14 cellular contexts compared by ENCODE assay signal in the genomic region with DNA sequence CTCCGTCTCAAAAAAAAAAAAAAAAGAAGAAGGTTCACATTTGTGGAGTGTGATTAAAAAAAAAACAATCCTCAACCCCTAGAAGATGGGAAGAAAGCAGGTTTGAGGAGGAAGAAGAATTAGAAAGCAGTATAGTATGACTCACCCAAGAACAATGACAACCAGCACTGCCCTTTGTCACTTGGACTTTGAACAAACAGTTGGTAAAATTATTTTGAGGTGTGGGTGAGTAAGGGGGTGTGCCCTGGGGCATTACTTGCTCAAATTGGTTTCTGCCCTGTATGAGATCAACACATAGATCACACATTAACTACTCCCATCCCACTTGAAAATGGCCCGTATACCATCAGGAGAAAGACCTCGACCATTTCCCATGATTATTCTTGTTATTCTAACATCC. TPM values are rescaled to one million over a fixed set of nuclear protein-coding genes. Genes with fewer than 3 reads are reported as not detected.
DNase-seq lines count a peak whose midpoint lies in the region; ATAC-seq and TF ChIP-seq lines count a peak whose summit lies in the region.
"Had no signal": no experiment of that assay in that cellular context is flagged by ENCODE, and none has a peak within 500 bp of the region (broad histone marks: within the 10 kb centered on the region; RNA-seq: fewer than 3 reads in every experiment).

No MANE protein-coding gene starts in this region.

- ATAC-seq in HG03571 (IDR thresholded peaks at IDR 0.05; ENCODE audit: unreplicated experiment) (no peak), HG03139 (IDR thresholded peaks at IDR 0.05; ENCODE audit: unreplicated experiment) (no peak)
- no peak for ATAC-seq in CD8-positive, alpha-beta T cell
- ATAC-seq: activated T-helper 17 cell treated with anti-CD3 and anti-CD28 coated beads, Interleukin-2, amount 50 U/mL, for 72 hours had no signal

- peak overlapping the region; percentile 22; the same call in 1 of the 2 replicates for H3K4me2 ChIP-seq in OCI-LY3 (ENCODE audit: low read length)

- no peak overlapping the region for H3K27ac ChIP-seq in OCI-LY3 (ENCODE audit: low read length)
- H3K27ac ChIP-seq in CD8-positive, alpha-beta T cell (ENCODE audit: low read depth, low read length), result no peak overlapping the region
- H3K27ac ChIP-seq: SJCRH30 had no signal

- H3K4me1 ChIP-seq in OCI-LY3 (ENCODE audit: low read length), result peaks cover 8% of the 10 kb centered on the region
- H3K4me1 ChIP-seq in CD8-positive, alpha-beta T cell (ENCODE audit: insufficient read depth, low read length), result no peaks in the 10 kb centered on the region

- no peak for TF ChIP-seq CTCF in OCI-LY3 (IDR thresholded peaks at IDR 0.05; ENCODE audit: low read depth, low read length)
- no peak for TF ChIP-seq CTCF in choroid plexus epithelial cell (conservative IDR thresholded peaks at IDR 0.05; ENCODE audit: low read depth, low read length)
- TF ChIP-seq CTCF in mesothelial cell of epicardium (IDR thresholded peaks at IDR 0.05; ENCODE audit: unreplicated experiment), result no peak
- TF ChIP-seq CTCF in CD8-positive, alpha-beta T cell (IDR thresholded peaks at IDR 0.05), result no peak

- no peaks in the 10 kb centered on the region for H3K36me3 Mint-ChIP-seq in mesothelial cell of epicardium
- no peaks in the 10 kb centered on the region for H3K36me3 Mint-ChIP-seq in CD8-positive, alpha-beta T cell
- H3K36me3 Mint-ChIP-seq: CD14-positive monocyte had no signal

- no peak overlapping the region for H3K4me3 Mint-ChIP-seq in mesothelial cell of epicardium
- H3K4me3 Mint-ChIP-seq in CD8-positive, alpha-beta T cell, result no peak overlapping the region
- H3K4me3 Mint-ChIP-seq: activated T-helper 17 cell treated with anti-CD3 and anti-CD28 coated beads, Interleukin-2, amount 50 U/mL, for 72 hours; CD14-positive monocyte had no signal

- intact Hi-C loops in CD8-positive, alpha-beta T cell (cut with DNase I, micrococcal nuclease), result no loop called here

- H3K9ac ChIP-seq in OCI-LY3 (ENCODE audit: low read length), result no peak overlapping the region

- H3K9me3 ChIP-seq in OCI-LY3 (ENCODE audit: insufficient read depth, low read length), result 0 out of 2 replicates have a peak, but pooled peaks cover 4% of the 10 kb centered on the region
- H3K9me3 ChIP-seq in CD8-positive, alpha-beta T cell (ENCODE audit: low read length), result no peaks in the 10 kb centered on the region
- H3K9me3 ChIP-seq: SJCRH30 had no signal

- no peaks in the 10 kb centered on the region for H4K20me1 ChIP-seq in OCI-LY3 (ENCODE audit: insufficient read depth, low read length)

- peaks cover 37% of the 10 kb centered on the region for H3K4me1 Mint-ChIP-seq in mesothelial cell of epicardium
- H3K4me1 Mint-ChIP-seq in CD8-positive, alpha-beta T cell (ENCODE audit: low read depth), result peaks cover 4% of the 10 kb centered on the region

- H3K27ac Mint-ChIP-seq in mesothelial cell of epicardium, result peak overlapping the region; percentile 61
- H3K27ac Mint-ChIP-seq in CD8-positive, alpha-beta T cell, result no peak overlapping the region
- H3K27ac Mint-ChIP-seq: activated T-helper 17 cell treated with anti-CD3 and anti-CD28 coated beads, Interleukin-2, amount 50 U/mL, for 72 hours had no signal

- H3K27me3 ChIP-seq in OCI-LY3 (ENCODE audit: low read depth, low read length), result peaks cover 7% of the 10 kb centered on the region; the same call in 1 of the 2 replicates
- no peaks in the 10 kb centered on the region for H3K27me3 ChIP-seq in CD8-positive, alpha-beta T cell (ENCODE audit: insufficient read depth, low read length)
- H3K27me3 ChIP-seq: SJCRH30 had no signal

- CTCF ChIA-PET in CD8-positive, alpha-beta T cell (lab: Charles Lee), result interaction anchor here (1.2 kb wide), 1 partner anchor 10 kb away, joined by 4 read pairs; no protein-coding TSS in a partner anchor

- no peaks in the 10 kb centered on the region for H3K36me3 ChIP-seq in OCI-LY3 (replicated peaks; ENCODE audit: low read depth, low read length)
- no peaks in the 10 kb centered on the region for H3K36me3 ChIP-seq in CD8-positive, alpha-beta T cell (ENCODE audit: insufficient read depth, low read length)
- H3K36me3 ChIP-seq: SJCRH30 had no signal

- H3K9me3 Mint-ChIP-seq in mesothelial cell of epicardium, result no peaks in the 10 kb centered on the region
- H3K9me3 Mint-ChIP-seq in CD8-positive, alpha-beta T cell, result no peaks in the 10 kb centered on the region
- H3K9me3 Mint-ChIP-seq: activated T-helper 17 cell treated with anti-CD3 and anti-CD28 coated beads, Interleukin-2, amount 50 U/mL, for 72 hours had no signal

- no peak overlapping the region for H2AFZ ChIP-seq in OCI-LY3 (ENCODE audit: low read depth, low read length)

- H3K27me3 Mint-ChIP-seq in mesothelial cell of epicardium (ENCODE audit: low read depth), result no peaks in the 10 kb centered on the region
- H3K27me3 Mint-ChIP-seq in CD8-positive, alpha-beta T cell (ENCODE audit: low read depth), result peaks cover 2% of the 10 kb centered on the region

- no peak overlapping the region for H3K4me3 ChIP-seq in OCI-LY3 (ENCODE audit: low read length)
- H3K4me3 ChIP-seq in choroid plexus epithelial cell (ENCODE audit: low read depth, low read length), result no peak overlapping the region
- H3K4me3 ChIP-seq in CD8-positive, alpha-beta T cell (ENCODE audit: low read depth, low read length), result no peak overlapping the region
- H3K4me3 ChIP-seq: SJCRH30 had no signal

- H3K79me2 ChIP-seq in OCI-LY3 (ENCODE audit: low read length), result no peaks in the 10 kb centered on the region

- POLR2A ChIA-PET in CD8-positive, alpha-beta T cell (lab: Charles Lee), result no interaction called here

- peak; percentile 61 for DNase-seq in EH (ENCODE audit: low read depth)
- DNase-seq in choroid plexus epithelial cell (ENCODE audit: low read depth), result peak; percentile 37
- no peak for DNase-seq in mesothelial cell of epicardium (ENCODE audit: low spot score in 2 of 2, unreplicated experiment in 2 of 2)
- no peak for DNase-seq in CD8-positive, alpha-beta T cell
- DNase-seq in central memory CD4-positive, alpha-beta T cell, result no peak
- DNase-seq: activated CD4-positive, CD25-positive, alpha-beta regulatory T cell treated with anti-CD3 and anti-CD28 coated beads, Interleukin-2, amount 50 U/mL, for 72 hours; caudate nucleus; NCI-H2171 treated with DMSO at 0.1 percent for 48 hours; SJCRH30 had no signal

RNA-seq across cellular contexts. Expression of a gene that starts 33.3 kb away (rescaled TPM):
- 5.7 to 6.6 TPM (median 6.6 TPM) in 3 replicates for total RNA-seq in mesothelial cell of epicardium
- 1 to 10 TPM; 2.5 to 2.7 TPM for total RNA-seq in CD8-positive, alpha-beta T cell

Comparison
In these comparisons a context has a peak if more than half of its experiments do, and no peak if none do; other contexts are left out.
1. DNase-seq: peak in EH (single experiment) and choroid plexus epithelial cell (single experiment); none in mesothelial cell of epicardium (0 of 2), CD8-positive, alpha-beta T cell (0 of 7) and central memory CD4-positive, alpha-beta T cell (single experiment).